In genomic region chr12:110550981-110551380, GRCh38 we compare ENCODE assay signal across 22 cellular contexts. TPM values are rescaled to one million over a fixed set of nuclear protein-coding genes. Genes with fewer than 3 reads are reported as not detected.
DNase-seq lines count a peak whose midpoint lies in the region; ATAC-seq and TF ChIP-seq lines count a peak whose summit lies in the region.
"Had no signal": no experiment of that assay in that cellular context is flagged by ENCODE, and none has a peak within 500 bp of the region (broad histone marks: within the 10 kb centered on the region; RNA-seq: fewer than 3 reads in every experiment).

No MANE protein-coding gene starts in this region.

- H3K27ac ChIP-seq in right lobe of liver: peak overlapping the region in 2 of 3 donors; percentile 12 to 80
- H3K27ac ChIP-seq: BLaER1 treated with 17β-estradiol and CSF1 and Interleukin-3, amounts not matched to agents 10 nM and 100 nM had no signal

- no peak for ATAC-seq in activated T-cell treated with anti-CD3 and anti-CD28 coated beads, Interleukin-2, amount 50 U/mL, for 72 hours (replicated peaks in 1 of 2)
- ATAC-seq in right lobe of liver (peak; percentile 64 to 70 (median 66)), GM21723 (IDR thresholded peaks at IDR 0.05; ENCODE audit: unreplicated experiment) (no peak)
- ATAC-seq: CD8-positive, alpha-beta T cell had no signal

- H3K4me1 ChIP-seq in right lobe of liver: peaks cover 0 to 56% (median 20%) of the 10 kb centered on the region in 4 donors

- H3K4me1 Mint-ChIP-seq in activated T-cell treated with anti-CD3 and anti-CD28 coated beads, Interleukin-2, amount 50 U/mL, for 72 hours (ENCODE audit: low read depth): peaks cover 43% of the 10 kb centered on the region
- H3K4me1 Mint-ChIP-seq in activated T-helper 2 cell treated with anti-CD3 and anti-CD28 coated beads, Interferon-gamma antibody, Interleukin-2, Interleukin-4, amounts not matched to agents 10 μg/mL and 5 μg/mL and 100 μg/mL, durations not matched to agents 14 hours and 24 hours and 36 hours (ENCODE audit: low read depth): peaks cover 43% of the 10 kb centered on the region

- H3K9me3 Mint-ChIP-seq in activated T-cell treated with anti-CD3 and anti-CD28 coated beads, Interleukin-2, amount 50 U/mL, for 72 hours: no peaks in the 10 kb centered on the region
- H3K9me3 Mint-ChIP-seq in activated T-helper 2 cell treated with anti-CD3 and anti-CD28 coated beads, Interferon-gamma antibody, Interleukin-2, Interleukin-4, amounts not matched to agents 10 μg/mL and 5 μg/mL and 100 μg/mL, durations not matched to agents 14 hours and 24 hours and 36 hours: no peaks in the 10 kb centered on the region
- H3K9me3 Mint-ChIP-seq: CD8-positive, alpha-beta T cell had no signal

- H3K36me3 Mint-ChIP-seq in activated T-cell treated with anti-CD3 and anti-CD28 coated beads, Interleukin-2, amount 50 U/mL, for 72 hours (ENCODE audit: insufficient read depth in 2 of 2): peaks cover 3 to 18% of the 10 kb centered on the region in 2 donors
- peaks cover 46% of the 10 kb centered on the region for H3K36me3 Mint-ChIP-seq in activated T-helper 2 cell treated with anti-CD3 and anti-CD28 coated beads, Interferon-gamma antibody, Interleukin-2, Interleukin-4, amounts not matched to agents 10 μg/mL and 5 μg/mL and 100 μg/mL, durations not matched to agents 14 hours and 24 hours and 36 hours (ENCODE audit: low read depth)

- no peaks in the 10 kb centered on the region for H3K27me3 ChIP-seq in right lobe of liver
- H3K27me3 ChIP-seq: BLaER1 treated with 17β-estradiol and CSF1 and Interleukin-3, amounts not matched to agents 10 nM and 100 nM had no signal

- no peak for TF ChIP-seq POLR2A in right lobe of liver (IDR thresholded peaks at IDR 0.05)

- WGBS in right lobe of liver (ENCODE audit: insufficient coverage, low coverage, low lambda C conversion rate, missing lambda C conversion rate): 50% methylated on average over 4 of the region's 4 CpGs

- H3K4me3 ChIP-seq in right lobe of liver: no peak overlapping the region
- H3K4me3 ChIP-seq: BLaER1 treated with 17β-estradiol and CSF1 and Interleukin-3, amounts not matched to agents 10 nM and 100 nM had no signal

- TF ChIP-seq EP300 in Ishikawa (IDR thresholded peaks at IDR 0.05; ENCODE audit: borderline replicate concordance): no peak

- H3K27ac Mint-ChIP-seq in activated T-cell treated with anti-CD3 and anti-CD28 coated beads, Interleukin-2, amount 50 U/mL, for 72 hours: peak overlapping the region; percentile 68
- peak overlapping the region; percentile 35 for H3K27ac Mint-ChIP-seq in activated T-helper 2 cell treated with anti-CD3 and anti-CD28 coated beads, Interferon-gamma antibody, Interleukin-2, Interleukin-4, amounts not matched to agents 10 μg/mL and 5 μg/mL and 100 μg/mL, durations not matched to agents 14 hours and 24 hours and 36 hours
- H3K27ac Mint-ChIP-seq: CD8-positive, alpha-beta T cell had no signal

- intact Hi-C loops in activated T-helper 2 cell treated with anti-CD3 and anti-CD28 coated beads, Interferon-gamma antibody, Interleukin-2, Interleukin-4, amounts not matched to agents 10 μg/mL and 5 μg/mL and 100 μg/mL, durations not matched to agents 14 hours and 24 hours and 36 hours (cut with micrococcal nuclease): loop anchor here (10.0 kb wide), 1 partner anchor 274 kb away; no protein-coding TSS in a partner anchor
- intact Hi-C loops in right lobe of liver (cut with DNase I) (loop anchor here in 1 of 2 donors (5.0 kb wide), 1 partner anchor 51 kb away; no protein-coding TSS in a partner anchor), posterior vena cava (cut with DNase I) (no loop called here)

- no peaks in the 10 kb centered on the region for H3K9me3 ChIP-seq in right lobe of liver
- H3K9me3 ChIP-seq: BLaER1 treated with 17β-estradiol and CSF1 and Interleukin-3, amounts not matched to agents 10 nM and 100 nM had no signal

- no peak for TF ChIP-seq CTCF in right lobe of liver (IDR thresholded peaks at IDR 0.05)

- no peak for TF ChIP-seq RAD21 in Ishikawa (IDR thresholded peaks at IDR 0.05; ENCODE audit: low read depth)

- H3K36me3 ChIP-seq in right lobe of liver: no peaks in the 10 kb centered on the region

- H3K27me3 Mint-ChIP-seq in activated T-cell treated with anti-CD3 and anti-CD28 coated beads, Interleukin-2, amount 50 U/mL, for 72 hours (ENCODE audit: low read depth): no peaks in the 10 kb centered on the region
- no peaks in the 10 kb centered on the region for H3K27me3 Mint-ChIP-seq in activated T-helper 2 cell treated with anti-CD3 and anti-CD28 coated beads, Interferon-gamma antibody, Interleukin-2, Interleukin-4, amounts not matched to agents 10 μg/mL and 5 μg/mL and 100 μg/mL, durations not matched to agents 14 hours and 24 hours and 36 hours (ENCODE audit: low read depth)

- no peak for DNase-seq in activated T-cell treated with anti-CD3 and anti-CD28 coated beads, Interleukin-2, amount 50 U/mL, for 72 hours
- no peak for DNase-seq in activated T-cell treated with anti-CD3 and anti-CD28 coated beads, Interleukin-2, amount 50 U/mL, for 48 hours
- DNase-seq in activated T-helper 2 cell treated with anti-CD3 and anti-CD28 coated beads, Interferon-gamma antibody, Interleukin-2, Interleukin-4, amounts not matched to agents 10 μg/mL and 5 μg/mL and 100 μg/mL, durations not matched to agents 14 hours and 24 hours and 36 hours (ENCODE audit: low spot score): no peak
- no peak for DNase-seq in right lobe of liver
- DNase-seq in posterior vena cava (ENCODE audit: low spot score): no peak
- DNase-seq in stimulated activated CD4-positive, alpha-beta T cell treated with anti-CD3 and anti-CD28 coated beads, Interleukin-4, amount 100 ng/mL, for 24 hours: no peak
- DNase-seq: 8988T; CD8-positive, alpha-beta T cell; GOT3; HCEC 1CT; KBM-7; MV-4-11; NCI-H1105 treated with DMSO at 0.1 percent for 48 hours; NCI-H1694; NCI-H2081 treated with DMSO at 0.1 percent for 48 hours; NCI-H446; NCI-H526; OCI-M1; Right ventricle myocardium superior had no signal

- H3K4me3 Mint-ChIP-seq in activated T-cell treated with anti-CD3 and anti-CD28 coated beads, Interleukin-2, amount 50 U/mL, for 72 hours: no peak overlapping the region
- H3K4me3 Mint-ChIP-seq in activated T-helper 2 cell treated with anti-CD3 and anti-CD28 coated beads, Interferon-gamma antibody, Interleukin-2, Interleukin-4, amounts not matched to agents 10 μg/mL and 5 μg/mL and 100 μg/mL, durations not matched to agents 14 hours and 24 hours and 36 hours (ENCODE audit: low read depth): no peak overlapping the region
- H3K4me3 Mint-ChIP-seq: CD8-positive, alpha-beta T cell had no signal

TF ChIP-seq in Ishikawa, 13 proteins besides CTCF, POLR2A, EP300 and RAD21:
- TF ChIP-seq TEAD4 (IDR thresholded peaks at IDR 0.05) (no peak), CEBPB (IDR thresholded peaks at IDR 0.05) (0 out of 2 replicates have a peak, but pooled peaks have one; percentile 25)

RNA-seq across cellular contexts. Expression of gene PPTC7, which starts 32.1 kb away (rescaled TPM):
- 10 to 100 TPM; 42.6 to 42.9 TPM for total RNA-seq in activated T-cell treated with anti-CD3 and anti-CD28 coated beads, Interleukin-2, amount 50 U/mL, for 72 hours
- total RNA-seq in activated T-helper 2 cell treated with anti-CD3 and anti-CD28 coated beads, Interferon-gamma antibody, Interleukin-2, Interleukin-4, amounts not matched to agents 10 μg/mL and 5 μg/mL and 100 μg/mL, durations not matched to agents 14 hours and 24 hours and 36 hours: 41.7 and 42.4 TPM in 2 replicates
- total RNA-seq in right lobe of liver: 10 to 100 TPM in 5 of 6 experiments, 1 to 10 TPM in 1; 6.3 to 15.0 (median 11.5) TPM
- total RNA-seq in posterior vena cava: 10 to 100 TPM; 21.5 to 34.5 TPM

RNA-seq across cellular contexts. Expression of gene RAD9B, which starts 48.9 kb away (rescaled TPM):
- 1 to 10 TPM; 2.3 to 4.4 TPM for total RNA-seq in activated T-cell treated with anti-CD3 and anti-CD28 coated beads, Interleukin-2, amount 50 U/mL, for 72 hours
- 0.28 and 0.41 TPM in 2 replicates for total RNA-seq in activated T-helper 2 cell treated with anti-CD3 and anti-CD28 coated beads, Interferon-gamma antibody, Interleukin-2, Interleukin-4, amounts not matched to agents 10 μg/mL and 5 μg/mL and 100 μg/mL, durations not matched to agents 14 hours and 24 hours and 36 hours
- under 1 TPM in 5 of 6 experiments, not detected in 1; 0.37 to 0.58 (median 0.51) TPM for total RNA-seq in right lobe of liver
- 1 to 10 TPM; 1.3 to 3.0 TPM for total RNA-seq in posterior vena cava

RNA-seq across cellular contexts. Expression of gene VPS29, which starts 49.1 kb away (rescaled TPM):
- total RNA-seq in activated T-cell treated with anti-CD3 and anti-CD28 coated beads, Interleukin-2, amount 50 U/mL, for 72 hours: 100 to 1,000 TPM in 1 of 2 donors, 10 to 100 TPM in 1; 98.2 to 104 TPM
- 103 and 107 TPM in 2 replicates for total RNA-seq in activated T-helper 2 cell treated with anti-CD3 and anti-CD28 coated beads, Interferon-gamma antibody, Interleukin-2, Interleukin-4, amounts not matched to agents 10 μg/mL and 5 μg/mL and 100 μg/mL, durations not matched to agents 14 hours and 24 hours and 36 hours
- total RNA-seq in right lobe of liver (10 to 100 TPM; 37.9 to 61.2 (median 51.1) TPM), posterior vena cava (100 to 1,000 TPM; 131 to 175 TPM)

Comparison
In these comparisons a context has a peak if more than half of its experiments do, and no peak if none do; other contexts are left out.
1. ATAC-seq: peak in right lobe of liver (4 of 4); none in activated T-cell treated with anti-CD3 and anti-CD28 coated beads, Interleukin-2, amount 50 U/mL, for 72 hours (0 of 2) and GM21723 (single experiment).